Comparison of ENCODE assay signal across 15 cellular contexts in the genomic region with DNA sequence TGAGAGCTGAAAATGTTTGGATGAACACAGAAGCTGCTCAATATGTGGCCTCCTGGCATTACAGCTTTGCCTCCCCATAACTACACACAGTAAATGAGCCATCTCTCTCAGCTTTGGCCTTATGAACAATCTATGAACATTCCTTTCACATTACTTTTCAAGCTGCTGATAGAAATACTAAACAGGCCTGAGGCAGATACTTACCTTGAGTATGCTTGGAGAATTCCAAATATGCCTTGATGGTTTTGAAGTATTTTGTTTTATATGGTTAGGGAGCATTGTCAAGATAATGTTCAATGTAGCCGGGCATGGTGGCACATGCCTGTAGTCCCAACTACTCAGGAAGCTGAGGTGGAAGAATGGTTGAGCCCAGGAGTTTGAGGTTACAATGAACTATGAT.
DNase-seq lines count a peak whose midpoint lies in the region; ATAC-seq and TF ChIP-seq lines count a peak whose summit lies in the region.
"Had no signal": no experiment of that assay in that cellular context is flagged by ENCODE, and none has a peak within 500 bp of the region (broad histone marks: within the 10 kb centered on the region; RNA-seq: fewer than 3 reads in every experiment).

No MANE protein-coding gene starts in this region.

- H3K9me3 Mint-ChIP-seq in activated CD8-positive, alpha-beta memory T cell treated with anti-CD3 and anti-CD28 coated beads, Interleukin-2, amount 10 ng/mL, durations not matched to agents 7 days and 5 days (ENCODE audit: low read depth), result no peaks in the 10 kb centered on the region
- H3K9me3 Mint-ChIP-seq in CD4-positive, alpha-beta memory T cell, result peaks cover 0 to 7% (median 0%) of the 10 kb centered on the region in 8 donors

- CTCF ChIA-PET in activated CD8-positive, alpha-beta memory T cell treated with anti-CD3 and anti-CD28 coated beads, Interleukin-2, amount 10 ng/mL, durations not matched to agents 7 days and 5 days (lab: Charles Lee), result no interaction called here
- CTCF ChIA-PET in CD4-positive, alpha-beta memory T cell (lab: Charles Lee; ENCODE audit: partially characterized antibody), result interaction anchor here (0.9 kb wide), 1 partner anchor 14 kb away, joined by 3 read pairs; no protein-coding TSS in a partner anchor

- peak; percentile 93 for DNase-seq in AG10803 (ENCODE audit: low read depth)
- peak; percentile 35 to 78 for DNase-seq in T47D (ENCODE audit: low read depth in 1 of 2, low spot score in 1 of 2)
- peak; percentile 30 for DNase-seq in lung (ENCODE audit: low spot score)
- no peak for DNase-seq in activated CD8-positive, alpha-beta memory T cell treated with anti-CD3 and anti-CD28 coated beads, Interleukin-2, amount 10 ng/mL, durations not matched to agents 7 days and 5 days
- no peak for DNase-seq in CD4-positive, alpha-beta memory T cell
- DNase-seq in NCI-H1105 treated with DMSO at 0.1 percent for 48 hours (lab: John Stamatoyannopoulos, UW), result no peak
- no peak for DNase-seq in uterus
- DNase-seq: activated CD4-positive, alpha-beta T cell treated with anti-CD3 and anti-CD28 coated beads, Interleukin-2, amount 10 ng/mL, durations not matched to agents 7 days and 5 days; activated effector memory CD4-positive, alpha-beta T cell treated with anti-CD3 and anti-CD28 coated beads, Interleukin-2, amount 50 U/mL, for 16 hours; C1 segment of cervical spinal cord; GF-D8; left ventricle myocardium inferior; NCI-H1930 had no signal

- H3K9me3 ChIP-seq in lung (ENCODE audit: control insufficient read depth in 2 of 2, insufficient read depth in 1 of 2, low read length in 1 of 2), result peaks cover 0 to 2% of the 10 kb centered on the region in 2 donors
- H3K9me3 ChIP-seq in CD4-positive, alpha-beta memory T cell (ENCODE audit: control insufficient read depth in 1 of 2, low read length in 2 of 2), result no peaks in the 10 kb centered on the region
- H3K9me3 ChIP-seq in uterus, result no peaks in the 10 kb centered on the region
- H3K9me3 ChIP-seq: gastroesophageal sphincter, left ventricle myocardium inferior had no signal

- 59 to 83% methylated on average over 1 of the region's 1 CpG for WGBS in lung, 2 donors

- no peak for TF ChIP-seq EP300 in Ishikawa (IDR thresholded peaks at IDR 0.05; ENCODE audit: borderline replicate concordance)

- in situ Hi-C loops in T47D (cut with HindIII; ENCODE audit: low pct_unique_long_range_greater_than_20kb, low sequenced_read_pairs), result no loop called here

- H3K4me3 ChIP-seq in AG10803 (ENCODE audit: low read length) (no peak overlapping the region), lung (no peak overlapping the region), uterus (no peak overlapping the region)
- no peak overlapping the region for H3K4me3 ChIP-seq in CD4-positive, alpha-beta memory T cell (ENCODE audit: low read length in 2 of 2)
- H3K4me3 ChIP-seq: gastroesophageal sphincter, left ventricle myocardium inferior had no signal

- no peaks in the 10 kb centered on the region for H3K4me1 ChIP-seq in lung (ENCODE audit: control insufficient read depth in 2 of 2, insufficient read depth in 2 of 2, low read length in 2 of 2)
- no peaks in the 10 kb centered on the region for H3K4me1 ChIP-seq in CD4-positive, alpha-beta memory T cell (ENCODE audit: insufficient read depth, low read length)
- H3K4me1 ChIP-seq in uterus, result no peaks in the 10 kb centered on the region
- H3K4me1 ChIP-seq: gastroesophageal sphincter, left ventricle myocardium inferior had no signal

- H3K36me3 ChIP-seq in lung (ENCODE audit: control insufficient read depth in 2 of 2, insufficient read depth in 2 of 2, low read length in 2 of 2) (no peaks in the 10 kb centered on the region), uterus (no peaks in the 10 kb centered on the region)
- no peaks in the 10 kb centered on the region for H3K36me3 ChIP-seq in CD4-positive, alpha-beta memory T cell (ENCODE audit: insufficient read depth, low read length)
- H3K36me3 ChIP-seq: gastroesophageal sphincter, left ventricle myocardium inferior had no signal

- intact Hi-C loops in CD4-positive, alpha-beta memory T cell (cut with micrococcal nuclease), result no loop called here
- intact Hi-C loops in uterus (cut with DNase I; ENCODE audit: low total_unique reads), result no loop called here

- no peaks in the 10 kb centered on the region for H3K36me3 Mint-ChIP-seq in activated CD8-positive, alpha-beta memory T cell treated with anti-CD3 and anti-CD28 coated beads, Interleukin-2, amount 10 ng/mL, durations not matched to agents 7 days and 5 days
- H3K36me3 Mint-ChIP-seq in CD4-positive, alpha-beta memory T cell, result no peaks in the 10 kb centered on the region

- no peaks in the 10 kb centered on the region for H3K4me1 Mint-ChIP-seq in activated CD8-positive, alpha-beta memory T cell treated with anti-CD3 and anti-CD28 coated beads, Interleukin-2, amount 10 ng/mL, durations not matched to agents 7 days and 5 days
- no peaks in the 10 kb centered on the region for H3K4me1 Mint-ChIP-seq in CD4-positive, alpha-beta memory T cell
- H3K4me1 Mint-ChIP-seq: activated CD4-positive, alpha-beta T cell treated with anti-CD3 and anti-CD28 coated beads, Interleukin-2, amount 10 ng/mL, durations not matched to agents 7 days and 5 days had no signal

- TF ChIP-seq CTCF in AG10803 (conservative IDR thresholded peaks at IDR 0.05; ENCODE audit: low read length) (no peak), lung (IDR thresholded peaks at IDR 0.05; ENCODE audit: control extremely low read depth, extremely low read depth) (no peak), uterus (IDR thresholded peaks at IDR 0.05) (no peak)

- H3K4me3 Mint-ChIP-seq in activated CD8-positive, alpha-beta memory T cell treated with anti-CD3 and anti-CD28 coated beads, Interleukin-2, amount 10 ng/mL, durations not matched to agents 7 days and 5 days, result no peak overlapping the region
- H3K4me3 Mint-ChIP-seq in CD4-positive, alpha-beta memory T cell, result no peak overlapping the region
- H3K4me3 Mint-ChIP-seq: activated CD4-positive, alpha-beta T cell treated with anti-CD3 and anti-CD28 coated beads, Interleukin-2, amount 10 ng/mL, durations not matched to agents 7 days and 5 days had no signal

- TF ChIP-seq POLR2A in uterus (IDR thresholded peaks at IDR 0.05), result no peak

- ATAC-seq in lung (ENCODE audit: insufficient read depth, low FRiP score), result peak; percentile 71
- no peak for ATAC-seq in activated CD8-positive, alpha-beta memory T cell treated with anti-CD3 and anti-CD28 coated beads, Interleukin-2, amount 10 ng/mL, durations not matched to agents 7 days and 5 days
- ATAC-seq: gastroesophageal sphincter had no signal

- TF ChIP-seq RAD21 in Ishikawa (IDR thresholded peaks at IDR 0.05; ENCODE audit: low read depth), result no peak

- POLR2A ChIA-PET in CD4-positive, alpha-beta memory T cell (lab: Charles Lee; ENCODE audit: partially characterized antibody), result no interaction called here

- H3K27ac Mint-ChIP-seq in activated CD8-positive, alpha-beta memory T cell treated with anti-CD3 and anti-CD28 coated beads, Interleukin-2, amount 10 ng/mL, durations not matched to agents 7 days and 5 days, result no peak overlapping the region
- H3K27ac Mint-ChIP-seq in CD4-positive, alpha-beta memory T cell, result no peak overlapping the region
- H3K27ac Mint-ChIP-seq: activated CD4-positive, alpha-beta T cell treated with anti-CD3 and anti-CD28 coated beads, Interleukin-2, amount 10 ng/mL, durations not matched to agents 7 days and 5 days had no signal

- H3K27ac ChIP-seq in lung (ENCODE audit: low read depth in 1 of 2, low read length in 1 of 2) (peak overlapping the region in 1 of 2 donors; percentile 32), uterus (no peak overlapping the region)
- no peak overlapping the region for H3K27ac ChIP-seq in CD4-positive, alpha-beta memory T cell (ENCODE audit: low read depth, low read length)
- H3K27ac ChIP-seq: gastroesophageal sphincter, left ventricle myocardium inferior had no signal

- H3K27me3 ChIP-seq in lung (ENCODE audit: control insufficient read depth, insufficient read depth), result no peaks in the 10 kb centered on the region
- no peaks in the 10 kb centered on the region for H3K27me3 ChIP-seq in CD4-positive, alpha-beta memory T cell (ENCODE audit: insufficient read depth, low read length)
- no peaks in the 10 kb centered on the region for H3K27me3 ChIP-seq in uterus
- H3K27me3 ChIP-seq: gastroesophageal sphincter had no signal

- peaks cover 4% of the 10 kb centered on the region for H3K27me3 Mint-ChIP-seq in activated CD8-positive, alpha-beta memory T cell treated with anti-CD3 and anti-CD28 coated beads, Interleukin-2, amount 10 ng/mL, durations not matched to agents 7 days and 5 days
- H3K27me3 Mint-ChIP-seq in CD4-positive, alpha-beta memory T cell, result peaks cover 2 to 4% of the 10 kb centered on the region in 2 donors

TF ChIP-seq in Ishikawa, 13 proteins besides CTCF, POLR2A, EP300 and RAD21:
- 0 out of 2 replicates have a peak, but pooled peaks have one; percentile 13 for TF ChIP-seq TEAD4 (IDR thresholded peaks at IDR 0.05)
- no peak for TF ChIP-seq EGR1 (IDR thresholded peaks at IDR 0.05)
TF ChIP-seq in Ishikawa: peak in this region for 1.

Comparison
In these comparisons a context has a peak if more than half of its experiments do, and no peak if none do; other contexts are left out.
1. DNase-seq: peak in AG10803 (single experiment), T47D (2 of 2) and lung (single experiment); none in activated CD8-positive, alpha-beta memory T cell treated with anti-CD3 and anti-CD28 coated beads, Interleukin-2, amount 10 ng/mL, durations not matched to agents 7 days and 5 days (single experiment), CD4-positive, alpha-beta memory T cell (0 of 5), NCI-H1105 treated with DMSO at 0.1 percent for 48 hours (single experiment) and uterus (0 of 2).